8 cellular contexts compared by ENCODE assay signal in the genomic region with DNA sequence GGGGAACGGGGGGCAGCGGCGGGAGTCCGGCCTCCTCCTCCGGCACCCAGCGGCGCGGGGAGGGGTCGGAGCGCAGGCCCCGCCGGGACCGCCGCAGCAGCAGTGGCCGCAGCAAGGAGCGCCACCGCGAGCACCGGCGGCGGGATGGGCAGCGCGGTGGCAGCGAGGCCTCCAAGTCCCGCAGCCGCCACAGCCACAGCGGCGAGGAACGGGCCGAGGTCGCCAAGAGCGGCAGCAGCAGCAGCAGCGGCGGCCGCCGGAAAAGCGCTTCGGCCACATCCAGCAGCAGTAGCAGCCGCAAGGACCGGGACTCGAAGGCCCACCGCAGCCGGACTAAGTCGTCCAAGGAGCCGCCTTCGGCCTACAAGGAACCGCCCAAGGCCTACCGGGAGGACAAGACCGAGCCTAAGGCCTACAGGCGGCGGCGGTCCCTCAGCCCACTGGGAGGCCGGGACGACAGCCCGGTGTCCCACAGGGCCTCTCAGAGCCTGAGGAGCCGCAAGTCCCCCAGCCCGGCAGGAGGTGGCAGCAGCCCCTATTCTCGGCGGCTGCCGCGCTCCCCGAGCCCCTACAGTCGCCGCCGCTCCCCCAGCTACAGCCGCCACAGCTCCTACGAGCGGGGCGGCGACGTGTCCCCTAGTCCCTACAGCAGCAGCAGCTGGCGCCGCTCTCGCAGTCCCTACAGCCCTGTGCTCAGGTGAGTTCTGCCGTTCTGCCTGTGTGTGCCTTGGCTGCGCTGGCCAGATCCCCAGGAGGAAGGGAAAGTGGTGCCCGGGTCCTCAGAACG. TPM values are rescaled to one million over a fixed set of nuclear protein-coding genes. Genes with fewer than 3 reads are reported as not detected.
DNase-seq lines count a peak whose midpoint lies in the region; ATAC-seq, FAIRE-seq and TF ChIP-seq lines count a peak whose summit lies in the region.

No MANE protein-coding gene starts in this region.

- H3K9me3 ChIP-seq in astrocyte (ENCODE audit: insufficient read depth, low read depth, low read length) (no peaks in the 10 kb centered on the region), sigmoid colon (no peaks in the 10 kb centered on the region)

- H3K4me2 ChIP-seq in astrocyte (ENCODE audit: low read length): peak overlapping the region; percentile 97

- peak overlapping the region; percentile 86 for H3K27ac Mint-ChIP-seq in T-helper 2 cell treated with Interferon-gamma antibody and Interleukin-4, amounts not matched to agents 5 μg/mL and 100 μg/mL, for 36 hours
- H3K27ac Mint-ChIP-seq in astrocyte (ENCODE audit: unreplicated experiment): peak overlapping the region; percentile 95

- H3K4me3 Mint-ChIP-seq in T-helper 2 cell treated with Interferon-gamma antibody and Interleukin-4, amounts not matched to agents 5 μg/mL and 100 μg/mL, for 36 hours: peak overlapping the region; percentile 96
- peak overlapping the region; percentile 98 for H3K4me3 Mint-ChIP-seq in astrocyte (ENCODE audit: unreplicated experiment)

- H3K9me3 Mint-ChIP-seq in T-helper 2 cell treated with Interferon-gamma antibody and Interleukin-4, amounts not matched to agents 5 μg/mL and 100 μg/mL, for 36 hours: no peaks in the 10 kb centered on the region
- peaks cover 2% of the 10 kb centered on the region for H3K9me3 Mint-ChIP-seq in astrocyte (ENCODE audit: unreplicated experiment)

- TF ChIP-seq EP300 in sigmoid colon (IDR thresholded peaks at IDR 0.05): no peak

- H3K36me3 ChIP-seq in astrocyte (ENCODE audit: insufficient read depth, low read length) (no peaks in the 10 kb centered on the region), sigmoid colon (no peaks in the 10 kb centered on the region)

- H3K9ac ChIP-seq in astrocyte (ENCODE audit: low read length): peak overlapping the region; percentile 96

- peak overlapping the region; percentile 93 for H3K27ac ChIP-seq in astrocyte (ENCODE audit: low read depth, low read length)
- peak overlapping the region; percentile 92 to 100 (median 98) for H3K27ac ChIP-seq in sigmoid colon

- H3K36me3 Mint-ChIP-seq in T-helper 2 cell treated with Interferon-gamma antibody and Interleukin-4, amounts not matched to agents 5 μg/mL and 100 μg/mL, for 36 hours (ENCODE audit: low read depth): peaks cover 36% of the 10 kb centered on the region
- H3K36me3 Mint-ChIP-seq in astrocyte (ENCODE audit: low read depth, unreplicated experiment): peaks cover 5% of the 10 kb centered on the region

- H3K4me1 Mint-ChIP-seq in T-helper 2 cell treated with Interferon-gamma antibody and Interleukin-4, amounts not matched to agents 5 μg/mL and 100 μg/mL, for 36 hours (ENCODE audit: low read depth): peaks cover 38% of the 10 kb centered on the region
- peaks cover 12% of the 10 kb centered on the region for H3K4me1 Mint-ChIP-seq in astrocyte (ENCODE audit: low read depth, unreplicated experiment)

- DNase-seq in Daoy (ENCODE audit: low read depth) (peak; percentile 78), Kasumi-1 (lab: John Stamatoyannopoulos, UW) (peak; percentile 76 to 78), astrocyte (ENCODE audit: low read depth) (peak; percentile 38), hippocampal formation (lab: John Stamatoyannopoulos, UW) (peak; percentile 40 to 49), sigmoid colon (peak; percentile 79), cerebellar nuclear complex (lab: John Stamatoyannopoulos, UW) (no peak)
- DNase-seq in T-helper 2 cell treated with Interferon-gamma antibody and Interleukin-4, amounts not matched to agents 5 μg/mL and 100 μg/mL, for 36 hours (ENCODE audit: low spot score): peak; percentile 67

- no peaks in the 10 kb centered on the region for H3K27me3 Mint-ChIP-seq in T-helper 2 cell treated with Interferon-gamma antibody and Interleukin-4, amounts not matched to agents 5 μg/mL and 100 μg/mL, for 36 hours (ENCODE audit: low read depth)
- no peaks in the 10 kb centered on the region for H3K27me3 Mint-ChIP-seq in astrocyte (ENCODE audit: low read depth, unreplicated experiment)

- no peak for TF ChIP-seq CTCF in astrocyte (IDR thresholded peaks at IDR 0.05; ENCODE audit: insufficient read depth, low read depth, low read length)
- peak; percentile 12 to 44 (median 28) for TF ChIP-seq CTCF in sigmoid colon (IDR thresholded peaks at IDR 0.05)

- H2AFZ ChIP-seq in astrocyte (ENCODE audit: low read depth, low read length): no peak overlapping the region

- H3K4me3 ChIP-seq in astrocyte (ENCODE audit: insufficient read depth, low read depth, low read length): peak overlapping the region; percentile 88
- peak overlapping the region; percentile 84 to 94 (median 92) for H3K4me3 ChIP-seq in sigmoid colon

- WGBS in sigmoid colon, 2 donors: 0% methylated on average over 78 of the region's 78 CpGs

- peaks cover 50% of the 10 kb centered on the region for H4K20me1 ChIP-seq in astrocyte (ENCODE audit: insufficient read depth, low read length)

- TF ChIP-seq POLR2A in sigmoid colon (IDR thresholded peaks at IDR 0.05): no peak

- H3K27me3 ChIP-seq in astrocyte (ENCODE audit: insufficient read depth, low read length) (no peaks in the 10 kb centered on the region), sigmoid colon (no peaks in the 10 kb centered on the region)

- ATAC-seq in GM21576 (IDR thresholded peaks at IDR 0.05; ENCODE audit: unreplicated experiment): peak; percentile 21

- H3K79me2 ChIP-seq in astrocyte (ENCODE audit: insufficient read depth, low read length): peaks cover 65% of the 10 kb centered on the region

- H3K4me1 ChIP-seq in astrocyte (ENCODE audit: insufficient read depth, low read length) (peaks cover 14% of the 10 kb centered on the region), sigmoid colon (peaks cover 0 to 46% (median 40%) of the 10 kb centered on the region in 4 donors)

- intact Hi-C loops in sigmoid colon (cut with DNase I): loop anchor here (2.0 to 5.0 kb wide), 2 partner anchors 54 to 101 kb away; no protein-coding TSS in a partner anchor

- no peak for FAIRE-seq in astrocyte (lab: Jason Lieb, UNC)

RNA-seq across cellular contexts. Expression of gene CDK13, which starts 1.3 kb away (rescaled TPM):
- 53.2 and 59.5 TPM in 2 replicates for total RNA-seq in Daoy (2014; rRNA removed; shearing (Covaris generic))
- total RNA-seq in astrocyte (43.7 and 45.3 TPM in 2 replicates), sigmoid colon (10 to 100 TPM; 63.8 to 80.0 (median 71.6) TPM)
- polyA plus RNA-seq in sigmoid colon: 10 to 100 TPM in 2 of 3 donors, 1 to 10 TPM in 1; 8.4 to 20.8 (median 13.2) TPM

Comparison
In these comparisons a context has a peak if more than half of its experiments do, and no peak if none do; other contexts are left out.
1. DNase-seq: peak in Daoy (single experiment), Kasumi-1 (2 of 2), T-helper 2 cell treated with Interferon-gamma antibody and Interleukin-4, amounts not matched to agents 5 μg/mL and 100 μg/mL, for 36 hours (single experiment), astrocyte (single experiment), hippocampal formation (2 of 2) and sigmoid colon (single experiment); none in cerebellar nuclear complex (0 of 2).